Comparison of ENCODE assay signal across 8 cellular contexts in genomic region chr19:10835754-10836477, GRCh38. TPM values are rescaled to one million over a fixed set of nuclear protein-coding genes. Genes with fewer than 3 reads are reported as not detected.
DNase-seq lines count a peak whose midpoint lies in the region; ATAC-seq and TF ChIP-seq lines count a peak whose summit lies in the region.

A gene with protein sequence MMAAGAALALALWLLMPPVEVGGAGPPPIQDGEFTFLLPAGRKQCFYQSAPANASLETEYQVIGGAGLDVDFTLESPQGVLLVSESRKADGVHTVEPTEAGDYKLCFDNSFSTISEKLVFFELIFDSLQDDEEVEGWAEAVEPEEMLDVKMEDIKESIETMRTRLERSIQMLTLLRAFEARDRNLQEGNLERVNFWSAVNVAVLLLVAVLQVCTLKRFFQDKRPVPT (minus strand): TSS chr19:10836212. CDS start chr19:10836191, 21 bp downstream.

- POLR2A ChIA-PET in T-cell (lab: Charles Lee), result interaction anchor here in 1 of 2 donors (0.5 to 0.9 kb wide), 5 partner anchors 36 to 135 kb away, joined by 3 to 5 read pairs (median 4); partner anchors contain the start of gene QTRT1

- H3K27ac Mint-ChIP-seq in T-cell, result peak within 1 kb of the TSS; percentile 99 to 100
- peak within 1 kb of the TSS; percentile 99 for H3K27ac Mint-ChIP-seq in type B pancreatic cell

- no peaks in the 10 kb centered on the region for H3K27me3 Mint-ChIP-seq in T-cell
- H3K27me3 Mint-ChIP-seq in type B pancreatic cell, result no peaks in the 10 kb centered on the region

- H3K4me3 Mint-ChIP-seq in T-cell, result peak within 1 kb of the TSS; percentile 97 to 99 (median 98)
- H3K4me3 Mint-ChIP-seq in type B pancreatic cell, result peak within 1 kb of the TSS; percentile 98

- peaks cover 0 to 38% (median 28%) of the 10 kb centered on the region in 9 donors for H3K36me3 ChIP-seq in heart left ventricle

- H3K36me3 Mint-ChIP-seq in T-cell (peaks cover 4% of the 10 kb centered on the region), type B pancreatic cell (peaks cover 10% of the 10 kb centered on the region)

- DNase-seq in NCI-H1436 treated with DMSO at 0.1 percent for 48 hours (lab: John Stamatoyannopoulos, UW), result peak; percentile 97
- peak; percentile 85 to 98 (median 94) for DNase-seq in T-cell
- peak; percentile 98 to 100 (median 99) for DNase-seq in heart left ventricle
- peak; percentile 99 for DNase-seq in pons (ENCODE audit: low spot score)
- DNase-seq in type B pancreatic cell (ENCODE audit: extremely low spot score, unreplicated experiment), result peak; percentile 97

- peaks cover 0 to 8% (median 0%) of the 10 kb centered on the region in 12 donors for H3K9me3 ChIP-seq in heart left ventricle

- H3K4me1 Mint-ChIP-seq in T-cell (peaks cover 12 to 17% (median 16%) of the 10 kb centered on the region in 3 donors), type B pancreatic cell (ENCODE audit: unreplicated experiment) (peaks cover 13% of the 10 kb centered on the region)

- intact Hi-C loops in heart left ventricle (cut with DNase I), result loop anchor here in 3 of 10 donors (1.0 to 2.0 kb wide), 3 partner anchors 35 to 119 kb away; partner anchors contain the start of gene CARM1 (in 3 of the 3)

- peaks cover 0 to 16% (median 9%) of the 10 kb centered on the region in 12 donors for H3K4me1 ChIP-seq in heart left ventricle

- ATAC-seq in HG02763 (IDR thresholded peaks at IDR 0.05; ENCODE audit: unreplicated experiment) (peak; percentile 71), T-cell (replicated peaks in 1 of 4) (peak; percentile 87 to 92 (median 90)), heart left ventricle (peak; percentile 92 to 95 (median 94))

- H3K27ac ChIP-seq in adipose tissue (ENCODE audit: low read depth, low read length) (peak within 1 kb of the TSS; percentile 48), heart left ventricle (peak within 1 kb of the TSS; percentile 94 to 100 (median 98))

- CTCF ChIA-PET in T-cell (lab: Charles Lee), result interaction anchor here in 1 of 2 donors (0.6 to 2.4 kb wide), 8 partner anchors 21 to 136 kb away, joined by 3 to 33 read pairs (median 6); partner anchors contain the start of gene DNM2

- TF ChIP-seq POLR2A in heart left ventricle (IDR thresholded peaks at IDR 0.05), result peak in 1 of 2 donors; percentile 50

- WGBS in adipose tissue, 3 donors, result 0 to 1% (median 0%) methylated on average over 49 to 50 of the region's 50 CpGs
- WGBS in heart left ventricle, 4 donors, result 0 to 1% (median 1%) methylated on average over 46 to 50 of the region's 50 CpGs

- no peaks in the 10 kb centered on the region for H3K27me3 ChIP-seq in heart left ventricle

- peaks cover 0 to 10% (median 3%) of the 10 kb centered on the region in 3 donors for H3K9me3 Mint-ChIP-seq in T-cell
- H3K9me3 Mint-ChIP-seq in type B pancreatic cell, result peaks cover 10% of the 10 kb centered on the region

- TF ChIP-seq CTCF in GM12874 (IDR thresholded peaks at IDR 0.05; ENCODE audit: insufficient read depth, low read depth, low read length), result 0 out of 2 replicates have a peak, but pooled peaks have one; percentile 2
- peak in 11 of 12 donors; percentile 12 to 58 (median 31) for TF ChIP-seq CTCF in heart left ventricle (IDR thresholded peaks at IDR 0.05)
- TF ChIP-seq CTCF in type B pancreatic cell (conservative IDR thresholded peaks at IDR 0.05), result peak; percentile 43

- peak within 1 kb of the TSS; percentile 37 to 96 (median 74) for H3K4me3 ChIP-seq in heart left ventricle

RNA-seq across cellular contexts. Expression of the gene that starts here (rescaled TPM):
- total RNA-seq in T-cell, result 10 to 100 TPM in 2 of 5 donors, 1 to 10 TPM in 3; 6.1 to 11.4 (median 9.5) TPM
- polyA plus RNA-seq in adipose tissue, result 10 to 100 TPM; 27.9 to 40.1 (median 36.5) TPM
- total RNA-seq in heart left ventricle, result 10 to 100 TPM; 27.0 to 56.5 (median 35.0) TPM
- polyA plus RNA-seq in heart left ventricle, result 10 to 100 TPM; 44.6 to 76.5 TPM
- 23.0 and 30.9 TPM in 2 replicates for total RNA-seq in type B pancreatic cell (ENCODE audit: low replicate concordance)

Comparison
In these comparisons a context has a peak if more than half of its experiments do, and no peak if none do; other contexts are left out.
1. Peak in every context shown above with its lines: DNase-seq, ATAC-seq, H3K4me3 ChIP-seq and H3K27ac ChIP-seq.